8 cellular contexts compared by ENCODE assay signal in genomic region chr1:54715493-54716298, GRCh38. TPM values are rescaled to one million over a fixed set of nuclear protein-coding genes. Genes with fewer than 3 reads are reported as not detected.
DNase-seq lines count a peak whose midpoint lies in the region; ATAC-seq and TF ChIP-seq lines count a peak whose summit lies in the region.

TTC4 (plus strand) TSS chr1:54715861; CDS start chr1:54715909, 48 bp downstream.

- peak within 1 kb of the TSS; percentile 84 for H2AFZ ChIP-seq in parathyroid adenoma

- peak within 1 kb of the TSS; percentile 73 for H3K4me2 ChIP-seq in parathyroid adenoma (ENCODE audit: low read length)

- H3K9ac ChIP-seq in parathyroid adenoma = peak within 1 kb of the TSS; percentile 37

- H3K27ac ChIP-seq in cardiac muscle cell = no peak within 1 kb of the TSS
- H3K27ac ChIP-seq in parathyroid adenoma = peak within 1 kb of the TSS; percentile 36
- H3K27ac ChIP-seq in tibial artery = peak within 1 kb of the TSS; percentile 81 to 84

- intact Hi-C loops in tibial artery (cut with DNase I; ENCODE audit: low total_unique reads) = no loop called here

- peak within 1 kb of the TSS; percentile 92 for H3K4me3 ChIP-seq in cardiac muscle cell
- H3K4me3 ChIP-seq in parathyroid adenoma (ENCODE audit: low read depth, low read length) = peak within 1 kb of the TSS; percentile 91
- peak within 1 kb of the TSS; percentile 70 to 76 for H3K4me3 ChIP-seq in tibial artery

- DNase-seq in GM10266 (ENCODE audit: extremely low spot score) (peak; percentile 89), NCI-H1092 (lab: John Stamatoyannopoulos, UW) (peak; percentile 62), SW 1271 (lab: John Stamatoyannopoulos, UW) (peak; percentile 25 to 61), cardiac muscle cell (ENCODE audit: low read depth in 1 of 2, low spot score in 1 of 2) (peak; percentile 86 to 91), tibial artery (peak; percentile 78 to 89)
- DNase-seq in activated naive CD8-positive, alpha-beta T cell treated with anti-CD3 and anti-CD28 coated beads, Interleukin-2, amount 50 U/mL, for 16 hours (ENCODE audit: low read depth, low spot score) = peak; percentile 57

- H3K27me3 ChIP-seq in cardiac muscle cell = no peaks in the 10 kb centered on the region
- no peaks in the 10 kb centered on the region for H3K27me3 ChIP-seq in parathyroid adenoma (ENCODE audit: control insufficient read depth, insufficient read depth, low read length)
- H3K27me3 ChIP-seq in tibial artery = no peaks in the 10 kb centered on the region

- H3K36me3 ChIP-seq in cardiac muscle cell (peaks cover 11% of the 10 kb centered on the region), parathyroid adenoma (ENCODE audit: control insufficient read depth, insufficient read depth, low read length) (no peaks in the 10 kb centered on the region), tibial artery (peaks cover 0 to 25% (median 10%) of the 10 kb centered on the region in 3 donors)

- peak; percentile 95 for ATAC-seq in HG02588 (IDR thresholded peaks at IDR 0.05; ENCODE audit: unreplicated experiment)

- no peak for TF ChIP-seq CTCF in GM10266 (IDR thresholded peaks at IDR 0.05; ENCODE audit: control insufficient read depth, insufficient read depth, low read depth, missing control alignments)
- TF ChIP-seq CTCF in cardiac muscle cell (IDR thresholded peaks at IDR 0.05; ENCODE audit: low read depth, low read length) = peak; percentile 16
- TF ChIP-seq CTCF in parathyroid adenoma (IDR thresholded peaks at IDR 0.05) = no peak
- TF ChIP-seq CTCF in tibial artery (IDR thresholded peaks at IDR 0.05) = peak in 1 of 2 experiments; percentile 6

- no peaks in the 10 kb centered on the region for H3K9me3 ChIP-seq in cardiac muscle cell (ENCODE audit: low read depth)
- H3K9me3 ChIP-seq in parathyroid adenoma (ENCODE audit: control insufficient read depth, low read length) = no peaks in the 10 kb centered on the region
- H3K9me3 ChIP-seq in tibial artery = no peaks in the 10 kb centered on the region

- H3K79me2 ChIP-seq in parathyroid adenoma = no peaks in the 10 kb centered on the region

- H3K4me1 ChIP-seq in cardiac muscle cell (ENCODE audit: low read depth) (peaks cover 4% of the 10 kb centered on the region), parathyroid adenoma (no peaks in the 10 kb centered on the region), tibial artery (peaks cover 0 to 18% (median 8%) of the 10 kb centered on the region in 4 donors)

RNA-seq across cellular contexts. Expression of gene TTC4, which starts in this region (rescaled TPM):
- 19.8 and 20.5 TPM in 2 replicates for total RNA-seq in cardiac muscle cell
- 23.5 and 26.0 TPM in 2 replicates for polyA plus RNA-seq in cardiac muscle cell
